Comparison of ENCODE assay signal across 14 cellular contexts in genomic region chrX:2583194-2584162, GRCh38.
DNase-seq lines count a peak whose midpoint lies in the region; ATAC-seq, FAIRE-seq and TF ChIP-seq lines count a peak whose summit lies in the region.
"Had no signal": no experiment of that assay in that cellular context is flagged by ENCODE, and none has a peak within 500 bp of the region (broad histone marks: within the 10 kb centered on the region; RNA-seq: fewer than 3 reads in every experiment).

No MANE protein-coding gene starts in this region.

- CTCF ChIA-PET in A549 (lab: Yijun Ruan, JAX) (no interaction called here), endothelial cell of umbilical vein (lab: Charles Lee) (no interaction called here)

- no peak for TF ChIP-seq EP300 in A549 (IDR thresholded peaks at IDR 0.05)

- H3K9me3 Mint-ChIP-seq in nephron progenitor cell: peaks cover 3% of the 10 kb centered on the region

- peaks cover 15% of the 10 kb centered on the region; the same call in 2 of the 3 replicates for H3K4me1 ChIP-seq in A549
- H3K4me1 ChIP-seq in HAP-1: peaks cover 2% of the 10 kb centered on the region
- no peaks in the 10 kb centered on the region for H3K4me1 ChIP-seq in endothelial cell of umbilical vein (ENCODE audit: control insufficient read depth, extremely low read depth, insufficient read depth, low read length)

- POLR2A ChIA-PET in A549 (lab: Yijun Ruan, JAX) (no interaction called here), endothelial cell of umbilical vein (lab: Charles Lee) (no interaction called here)

- TF ChIP-seq RAD21 in A549 (conservative IDR thresholded peaks at IDR 0.05 in 1 of 2, IDR thresholded peaks at IDR 0.05 in 1 of 2): no peak

- H3K4me3 ChIP-seq in A549 (peak overlapping the region; percentile 45), HAP-1 (peak overlapping the region; percentile 26), endothelial cell of umbilical vein (replicated peaks in 1 of 3; ENCODE audit: insufficient read depth in 1 of 3, low read depth in 1 of 3, low read length in 3 of 3) (no peak overlapping the region)

- peaks cover 4% of the 10 kb centered on the region for H3K36me3 Mint-ChIP-seq in nephron progenitor cell (ENCODE audit: low read depth)
- H3K36me3 Mint-ChIP-seq: immature natural killer cell had no signal

- no TSS peak for BruUV-seq in endothelial cell of umbilical vein (replicated peaks; lab: Mats Ljungman, UMichigan)

- peaks cover 76% of the 10 kb centered on the region for H3K27me3 Mint-ChIP-seq in nephron progenitor cell (ENCODE audit: low read depth, poor library complexity)

- FAIRE-seq in A549 (lab: Jason Lieb, UNC): no peak
- no peak for FAIRE-seq in endothelial cell of umbilical vein (lab: Jason Lieb, UNC)

- H3K4me2 ChIP-seq in A549: peak overlapping the region; percentile 74
- no peak overlapping the region for H3K4me2 ChIP-seq in endothelial cell of umbilical vein (ENCODE audit: insufficient read depth, low read length)

- no peak overlapping the region for H2AFZ ChIP-seq in endothelial cell of umbilical vein (ENCODE audit: low read depth, low read length)

- in situ Hi-C loops in HAP-1 (cut with MboI; ENCODE audit: low sequenced_read_pairs): no loop called here

- H3K4me1 Mint-ChIP-seq in nephron progenitor cell: peaks cover 31% of the 10 kb centered on the region

- H3K27ac ChIP-seq in A549: peak overlapping the region in 1 of 2 experiments; percentile 70; a peak in 4 of 6 replicates
- H3K27ac ChIP-seq in endothelial cell of umbilical vein (ENCODE audit: insufficient read depth, low read depth, low read length): no peak overlapping the region
- H3K27ac ChIP-seq: brain microvascular endothelial cell had no signal

- TF ChIP-seq CTCF in A549 (IDR thresholded peaks at IDR 0.05) (no peak), endothelial cell of umbilical vein (IDR thresholded peaks at IDR 0.05; ENCODE audit: extremely low read depth in 1 of 2, insufficient read depth in 1 of 2, low read depth in 1 of 2, low read length in 2 of 2) (no peak), nephron progenitor cell (IDR thresholded peaks at IDR 0.05) (no peak)

- H3K9ac ChIP-seq in endothelial cell of umbilical vein (replicated peaks; ENCODE audit: extremely low read depth, insufficient read depth, low read length): no peak overlapping the region

- dilution Hi-C loops in endothelial cell of umbilical vein (cut with MboI; ENCODE audit: extremely low pct_ligation_motif_present, low sequenced_read_pairs): loop anchor here (25.0 kb wide), 1 partner anchor 921 kb away; no protein-coding TSS in a partner anchor

- no peaks in the 10 kb centered on the region for H3K36me3 ChIP-seq in HAP-1 (replicated peaks)
- no peaks in the 10 kb centered on the region for H3K36me3 ChIP-seq in endothelial cell of umbilical vein (ENCODE audit: control insufficient read depth in 2 of 2, extremely low read depth in 1 of 2, insufficient read depth in 2 of 2, low read length in 2 of 2)
- H3K36me3 ChIP-seq: brain microvascular endothelial cell had no signal

- ATAC-seq in A549 (no peak), HG02610 (IDR thresholded peaks at IDR 0.05; ENCODE audit: unreplicated experiment) (no peak), GM21723 (IDR thresholded peaks at IDR 0.05; ENCODE audit: unreplicated experiment) (no peak)
- ATAC-seq: activated CD8-positive, alpha-beta T cell treated with anti-CD3 and anti-CD28 coated beads, Interleukin-2, amount 10 ng/mL, durations not matched to agents 7 days and 5 days; Panc1 had no signal

- no peaks in the 10 kb centered on the region for H3K9me1 ChIP-seq in endothelial cell of umbilical vein (replicated peaks; ENCODE audit: control insufficient read depth, extremely low read depth, insufficient read depth, low read length)

- no peaks in the 10 kb centered on the region for H4K20me1 ChIP-seq in endothelial cell of umbilical vein (replicated peaks; ENCODE audit: control insufficient read depth, extremely low read depth, insufficient read depth, low read length)

- WGBS in A549 (ENCODE audit: missing lambda C conversion rate): 66% methylated on average over 27 of the region's 74 CpGs

- no peaks in the 10 kb centered on the region for H3K79me2 ChIP-seq in endothelial cell of umbilical vein (ENCODE audit: control insufficient read depth, insufficient read depth, low read length)

- intact Hi-C loops in endothelial cell of umbilical vein (cut with micrococcal nuclease): no loop called here

- H3K4me3 Mint-ChIP-seq in nephron progenitor cell: peak overlapping the region; percentile 81
- H3K4me3 Mint-ChIP-seq: activated CD8-positive, alpha-beta T cell treated with anti-CD3 and anti-CD28 coated beads, Interleukin-2, amount 10 ng/mL, durations not matched to agents 7 days and 5 days; immature natural killer cell had no signal

- H3K9me3 ChIP-seq in A549 (no peaks in the 10 kb centered on the region), HAP-1 (no peaks in the 10 kb centered on the region), endothelial cell of umbilical vein (replicated peaks; ENCODE audit: control insufficient read depth, insufficient read depth, low read length) (no peaks in the 10 kb centered on the region)

- no peak for TF ChIP-seq POLR2A in A549 (IDR thresholded peaks at IDR 0.05; ENCODE audit: low read length)
- no peak for TF ChIP-seq POLR2A in endothelial cell of umbilical vein (IDR thresholded peaks at IDR 0.05; ENCODE audit: low read depth, low read length)

- DNase-seq in A549 (ENCODE audit: low read depth in 1 of 2, low spot score in 1 of 2) (no peak), HAP-1 (ENCODE audit: low spot score in 2 of 2) (peak; percentile 26 to 27), endothelial cell of umbilical vein (ENCODE audit: low read depth, low spot score) (no peak), nephron progenitor cell (no peak), dedifferentiated amniotic fluid mesenchymal stem cell (ENCODE audit: extremely low spot score) (no peak), NCI-H69 (lab: John Stamatoyannopoulos, UW) (no peak)
- DNase-seq: activated CD8-positive, alpha-beta T cell treated with anti-CD3 and anti-CD28 coated beads, Interleukin-2, amount 10 ng/mL, durations not matched to agents 7 days and 5 days; brain microvascular endothelial cell; foreskin fibroblast; immature natural killer cell; NCI-H2081 had no signal

- H3K27me3 ChIP-seq in HAP-1 (ENCODE audit: low read depth): no peaks in the 10 kb centered on the region
- H3K27me3 ChIP-seq in endothelial cell of umbilical vein (ENCODE audit: control insufficient read depth in 2 of 2, insufficient read depth in 2 of 2, low read length in 2 of 2): peaks cover 32 to 40% of the 10 kb centered on the region in 2 experiments

- H3K27ac Mint-ChIP-seq in nephron progenitor cell: no peak overlapping the region
- H3K27ac Mint-ChIP-seq: activated CD8-positive, alpha-beta T cell treated with anti-CD3 and anti-CD28 coated beads, Interleukin-2, amount 10 ng/mL, durations not matched to agents 7 days and 5 days; immature natural killer cell had no signal

TF ChIP-seq in A549, 52 proteins besides CTCF, POLR2A, EP300 and RAD21 (continues in another document):
- TF ChIP-seq NR3C1 (IDR thresholded peaks at IDR 0.05) (no peak), PBX3 (IDR thresholded peaks at IDR 0.05) (no peak), NPAS2 (CRISPR knock-in tag; IDR thresholded peaks at IDR 0.05; ENCODE audit: borderline replicate concordance) (no peak), BCL3 (IDR thresholded peaks at IDR 0.05) (no peak), HOXB13 (CRISPR knock-in tag; IDR thresholded peaks at IDR 0.05; ENCODE audit: low read depth) (no peak), ZC3H11A (IDR thresholded peaks at IDR 0.05) (no peak)

TF ChIP-seq in endothelial cell of umbilical vein, 7 proteins besides CTCF, POLR2A, EP300 and RAD21:
- TF ChIP-seq MYC (IDR thresholded peaks at IDR 0.05; ENCODE audit: low read depth, low read length): no peak
- TF ChIP-seq EZH2 (IDR thresholded peaks at IDR 0.05; ENCODE audit: borderline replicate concordance, low read depth, low read length, severe bottlenecking): peak; percentile 82

Comparison
In these comparisons a context has a peak if more than half of its experiments do, and no peak if none do; other contexts are left out.
1. DNase-seq: peak in HAP-1 (2 of 2); none in A549 (0 of 2), endothelial cell of umbilical vein (single experiment), nephron progenitor cell (single experiment), dedifferentiated amniotic fluid mesenchymal stem cell (single experiment) and NCI-H69 (single experiment).
2. H3K4me3 ChIP-seq: peak in A549 (single experiment) and HAP-1 (single experiment); none in endothelial cell of umbilical vein (0 of 3).